In the genomic region with DNA sequence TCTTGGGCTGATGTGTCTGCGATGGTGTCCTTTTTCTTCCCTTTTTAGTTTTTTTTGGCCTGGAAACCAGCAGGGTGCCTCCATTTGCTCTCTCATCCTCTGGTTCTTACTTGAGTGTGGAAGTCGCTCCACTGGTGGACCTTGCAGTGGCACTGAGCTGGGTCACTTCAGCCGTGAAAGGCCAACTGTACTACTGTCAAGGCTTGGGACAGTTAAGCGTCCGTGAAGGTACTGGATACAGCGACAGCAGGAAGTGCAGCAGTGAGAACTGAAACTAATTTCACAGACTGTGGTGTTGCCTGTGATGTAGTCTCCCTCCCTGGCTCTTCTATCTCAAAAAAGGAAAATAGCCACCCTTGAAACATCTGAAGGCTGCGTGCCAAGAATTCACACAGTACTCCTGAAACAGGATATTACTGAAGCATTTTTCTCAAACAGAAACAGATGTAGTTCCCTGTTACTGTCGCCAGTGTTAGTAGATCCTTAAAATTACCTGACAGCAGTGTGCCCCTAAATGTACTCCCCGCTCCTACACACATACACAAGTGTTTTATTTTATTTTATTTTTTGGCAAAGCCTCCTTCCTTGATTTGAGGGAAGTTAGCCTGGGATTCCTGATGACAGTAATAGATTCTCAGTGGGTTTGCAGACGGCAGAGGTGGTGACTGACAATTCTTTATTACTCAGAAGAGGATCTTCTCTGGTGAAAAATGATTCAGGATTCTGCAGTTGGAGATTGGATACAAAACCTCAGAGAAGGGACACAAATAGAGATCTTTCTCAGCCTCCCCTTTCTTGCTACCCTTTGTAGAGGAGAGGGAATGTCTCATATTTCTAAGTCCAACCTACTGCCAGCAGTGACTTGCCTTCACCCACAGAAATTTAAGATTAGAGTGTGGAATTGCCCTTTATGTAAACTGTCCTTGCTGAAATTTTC, we compare ENCODE assay signal across 8 cellular contexts. TPM values are rescaled to one million over a fixed set of nuclear protein-coding genes. Genes with fewer than 3 reads are reported as not detected.
DNase-seq lines count a peak whose midpoint lies in the region; ATAC-seq and TF ChIP-seq lines count a peak whose summit lies in the region.

No MANE protein-coding gene starts in this region.

- peaks cover 23% of the 10 kb centered on the region for H3F3A ChIP-seq in OCI-LY1 (ENCODE audit: insufficient read depth, low read length)

- ATAC-seq in GM19025 (IDR thresholded peaks at IDR 0.05; ENCODE audit: low read depth, unreplicated experiment) (peak; percentile 43), HG03175 (IDR thresholded peaks at IDR 0.05; ENCODE audit: unreplicated experiment) (peak; percentile 57), body of pancreas (no peak)

- H3K4me1 ChIP-seq in OCI-LY1 (ENCODE audit: insufficient read depth, low read length, severe bottlenecking) (peaks cover 83% of the 10 kb centered on the region), body of pancreas (peaks cover 83% of the 10 kb centered on the region), stomach (peaks cover 80 to 87% (median 83%) of the 10 kb centered on the region in 4 donors)

- H2AFZ ChIP-seq in OCI-LY1 (ENCODE audit: low read length) = no peak overlapping the region

- no peaks in the 10 kb centered on the region for H3K9me2 ChIP-seq in OCI-LY1 (ENCODE audit: low read depth, low read length)

- H3K4me3 ChIP-seq in OCI-LY1 (ENCODE audit: low read depth, low read length, poor library complexity, severe bottlenecking) (peak overlapping the region; percentile 97), body of pancreas (no peak overlapping the region), stomach (peak overlapping the region in 3 of 4 donors; percentile 1 to 27 (median 25))

- TF ChIP-seq CTCF in OCI-LY1 (IDR thresholded peaks at IDR 0.05; ENCODE audit: low read length) (no peak), body of pancreas (IDR thresholded peaks at IDR 0.05) (peak in 3 of 7 experiments; percentile 11 to 30 (median 21)), stomach (IDR thresholded peaks at IDR 0.05) (peak in 1 of 7 experiments; percentile 9)

- TF ChIP-seq EP300 in stomach (IDR thresholded peaks at IDR 0.05) = no peak

- peak overlapping the region; percentile 99 for H3K27ac ChIP-seq in OCI-LY1 (ENCODE audit: low read depth, low read length, poor library complexity, severe bottlenecking)
- peak overlapping the region; percentile 9 to 99 (median 78) for H3K27ac ChIP-seq in body of pancreas
- H3K27ac ChIP-seq in stomach = peak overlapping the region; percentile 77 to 100 (median 99)

- no peaks in the 10 kb centered on the region for H4K20me1 ChIP-seq in OCI-LY1 (ENCODE audit: insufficient read depth, low read length)

- no peaks in the 10 kb centered on the region for H3K9me3 ChIP-seq in OCI-LY1 (ENCODE audit: low read length)
- H3K9me3 ChIP-seq in body of pancreas = no peaks in the 10 kb centered on the region
- no peaks in the 10 kb centered on the region for H3K9me3 ChIP-seq in stomach

- peak; percentile 95 for DNase-seq in CD1c-positive myeloid dendritic cell (ENCODE audit: extremely low spot score)
- peak; percentile 38 to 79 (median 54) for DNase-seq in body of pancreas
- peak; percentile 52 for DNase-seq in kidney glomerular epithelial cell (lab: John Stamatoyannopoulos, UW)
- peak; percentile 49 for DNase-seq in stomach
- no peak for DNase-seq in SHP77 (lab: John Stamatoyannopoulos, UW)

- intact Hi-C loops in body of pancreas (cut with DNase I) = loop anchor here (10.0 kb wide), 1 partner anchor 49 kb away; no protein-coding TSS in a partner anchor
- intact Hi-C loops in stomach (cut with DNase I; ENCODE audit: low total_unique reads) = no loop called here

- H3K36me3 ChIP-seq in OCI-LY1 (ENCODE audit: insufficient read depth, low read length) (peaks cover 53% of the 10 kb centered on the region; the same call in 1 of the 2 replicates), body of pancreas (replicated peaks in 1 of 2; ENCODE audit: insufficient read depth in 1 of 2, low read depth in 2 of 2) (no peaks in the 10 kb centered on the region), stomach (no peaks in the 10 kb centered on the region)

- peaks cover 68% of the 10 kb centered on the region for H3K79me2 ChIP-seq in OCI-LY1 (ENCODE audit: insufficient read depth, low read length)

- peak overlapping the region; percentile 99 for H3K4me2 ChIP-seq in OCI-LY1 (ENCODE audit: low read length)

- H3K27me3 ChIP-seq in OCI-LY1 (ENCODE audit: insufficient read depth, low read length) (no peaks in the 10 kb centered on the region), body of pancreas (no peaks in the 10 kb centered on the region), stomach (no peaks in the 10 kb centered on the region)

- WGBS in body of pancreas, 2 donors = 38 to 45% methylated on average over 10 of the region's 10 CpGs
- WGBS in stomach, 5 donors = 32 to 53% (median 38%) methylated on average over 10 of the region's 10 CpGs

- peak overlapping the region; percentile 72 for H3K9ac ChIP-seq in OCI-LY1 (ENCODE audit: low read length)

- TF ChIP-seq POLR2A in body of pancreas (IDR thresholded peaks at IDR 0.05) = peak in 2 of 3 donors; percentile 14 to 34
- no peak for TF ChIP-seq POLR2A in stomach (IDR thresholded peaks at IDR 0.05)

RNA-seq across cellular contexts. Expression of a gene that starts 4.3 kb away (rescaled TPM):
- total RNA-seq in body of pancreas (10 to 100 TPM; 24.6 to 25.1 TPM), stomach (10 to 100 TPM; 23.7 to 39.0 (median 31.9) TPM)
- 10 to 100 TPM in 1 of 3 donors, 1 to 10 TPM in 2; 4.9 to 10.3 (median 7.0) TPM for polyA plus RNA-seq in stomach

RNA-seq across cellular contexts. Expression of a gene that starts 41.1 kb away (rescaled TPM):
- not detected for total RNA-seq in body of pancreas
- under 1 TPM in 1 of 5 donors, not detected in 4; 0.18 TPM for total RNA-seq in stomach
- under 1 TPM in 2 of 3 donors, not detected in 1; 0.03 to 0.25 TPM for polyA plus RNA-seq in stomach

Comparison
In these comparisons a context has a peak if more than half of its experiments do, and no peak if none do; other contexts are left out.
1. DNase-seq: peak in CD1c-positive myeloid dendritic cell (single experiment), body of pancreas (4 of 4), kidney glomerular epithelial cell (single experiment) and stomach (single experiment); none in SHP77 (0 of 2).
2. H3K4me3 ChIP-seq: peak in OCI-LY1 (single experiment) and stomach (3 of 4); none in body of pancreas (0 of 2).
3. POLR2A ChIP-seq: peak in body of pancreas (2 of 3); none in stomach (0 of 4).
4. Peak in every context shown above with its lines, with median percentiles within 50 percentile points of each other: H3K27ac ChIP-seq.